Comparison of ENCODE assay signal across 8 cellular contexts in genomic region chr7:18496336-18496700, GRCh38. TPM values are rescaled to one million over a fixed set of nuclear protein-coding genes. Genes with fewer than 3 reads are reported as not detected.
DNase-seq lines count a peak whose midpoint lies in the region; ATAC-seq and TF ChIP-seq lines count a peak whose summit lies in the region.

No MANE protein-coding gene starts in this region.

- H3K79me2 ChIP-seq in mammary epithelial cell (ENCODE audit: insufficient read depth, low read length) = no peaks in the 10 kb centered on the region

- no TSS peak for BruUV-seq in mammary epithelial cell (replicated peaks; lab: Mats Ljungman, UMichigan)

- no peaks in the 10 kb centered on the region; a peak in 1 of 22 replicates for H3K36me3 ChIP-seq in BLaER1 treated with 17β-estradiol and CSF1 and Interleukin-3, amounts not matched to agents 10 nM and 100 nM
- no peaks in the 10 kb centered on the region for H3K36me3 ChIP-seq in mammary epithelial cell (ENCODE audit: insufficient read depth, low read length)

- in situ Hi-C loops in mammary epithelial cell (cut with MboI; ENCODE audit: low sequenced_read_pairs in 2 of 2) = no loop called here

- H3K4me2 ChIP-seq in BLaER1 treated with 17β-estradiol and CSF1 and Interleukin-3, amounts not matched to agents 10 nM and 100 nM = peak overlapping the region; percentile 85 to 98 (median 94)
- peak overlapping the region; percentile 87 for H3K4me2 ChIP-seq in mammary epithelial cell (ENCODE audit: insufficient read depth, low read depth, low read length)

- no peak for ATAC-seq in natural killer cell treated with Interleukin-12 subunit alpha and Interleukin-12 subunit beta and Interleukin-15 and Interleukin-18, amount 100 ng/mL, for 72 hours
- ATAC-seq in GM19351 (IDR thresholded peaks at IDR 0.05; ENCODE audit: unreplicated experiment) = no peak

- H4K20me1 ChIP-seq in BLaER1 treated with 17β-estradiol and CSF1 and Interleukin-3, amounts not matched to agents 10 nM and 100 nM = peaks cover 0 to 13% (median 0%) of the 10 kb centered on the region in 11 experiments; a peak in 2 of 22 replicates
- no peaks in the 10 kb centered on the region for H4K20me1 ChIP-seq in mammary epithelial cell (ENCODE audit: insufficient read depth, low read length)

- H3K27ac Mint-ChIP-seq in HFFc6 = peak overlapping the region; percentile 81
- peak overlapping the region; percentile 34 to 55 for H3K27ac Mint-ChIP-seq in natural killer cell treated with Interleukin-12 subunit alpha and Interleukin-12 subunit beta and Interleukin-15 and Interleukin-18, amount 100 ng/mL, for 72 hours

- peak overlapping the region; percentile 3 to 84 (median 65); a peak in 20 of 22 replicates for H3K9ac ChIP-seq in BLaER1 treated with 17β-estradiol and CSF1 and Interleukin-3, amounts not matched to agents 10 nM and 100 nM
- H3K9ac ChIP-seq in mammary epithelial cell (ENCODE audit: insufficient read depth, low read length) = no peak overlapping the region

- peak overlapping the region; percentile 90 for H2AFZ ChIP-seq in mammary epithelial cell (ENCODE audit: low read depth, low read length)

- peaks cover 48% of the 10 kb centered on the region for H3K4me1 Mint-ChIP-seq in HFFc6 (ENCODE audit: low read depth)
- H3K4me1 Mint-ChIP-seq in natural killer cell treated with Interleukin-12 subunit alpha and Interleukin-12 subunit beta and Interleukin-15 and Interleukin-18, amount 100 ng/mL, for 72 hours (ENCODE audit: low read depth in 2 of 2) = peaks cover 23 to 32% of the 10 kb centered on the region in 2 donors

- no peak for DNase-seq in HFFc6
- DNase-seq in mammary epithelial cell = no peak
- no peak for DNase-seq in natural killer cell treated with Interleukin-12 subunit alpha and Interleukin-12 subunit beta and Interleukin-15 and Interleukin-18, amount 100 ng/mL, for 72 hours (ENCODE audit: low spot score)
- DNase-seq in NCI-H1694 (lab: John Stamatoyannopoulos, UW) = no peak
- DNase-seq in central memory CD4-positive, alpha-beta T cell = no peak
- no peak for DNase-seq in stimulated activated naive CD4-positive, alpha-beta T cell (lab: John Stamatoyannopoulos, UW)

- dilution Hi-C loops in mammary epithelial cell (cut with HindIII; ENCODE audit: low sequenced_read_pairs) = loop anchor here (25.0 kb wide), 1 partner anchor 134 kb away; no protein-coding TSS in a partner anchor

- peaks cover 43 to 78% (median 57%) of the 10 kb centered on the region in 10 experiments for H3K4me1 ChIP-seq in BLaER1 treated with 17β-estradiol and CSF1 and Interleukin-3, amounts not matched to agents 10 nM and 100 nM
- peaks cover 15% of the 10 kb centered on the region for H3K4me1 ChIP-seq in mammary epithelial cell (ENCODE audit: insufficient read depth, low read length)

- peak overlapping the region; percentile 83 for H3K4me3 Mint-ChIP-seq in HFFc6
- peak overlapping the region; percentile 83 for H3K4me3 Mint-ChIP-seq in natural killer cell treated with Interleukin-12 subunit alpha and Interleukin-12 subunit beta and Interleukin-15 and Interleukin-18, amount 100 ng/mL, for 72 hours

- no peaks in the 10 kb centered on the region for H3K36me3 Mint-ChIP-seq in HFFc6 (ENCODE audit: low read depth)
- no peaks in the 10 kb centered on the region for H3K36me3 Mint-ChIP-seq in natural killer cell treated with Interleukin-12 subunit alpha and Interleukin-12 subunit beta and Interleukin-15 and Interleukin-18, amount 100 ng/mL, for 72 hours

- peaks cover 0 to 20% (median 0%) of the 10 kb centered on the region in 11 experiments; a peak in 3 of 22 replicates for H3K27me3 ChIP-seq in BLaER1 treated with 17β-estradiol and CSF1 and Interleukin-3, amounts not matched to agents 10 nM and 100 nM
- H3K27me3 ChIP-seq in mammary epithelial cell (ENCODE audit: insufficient read depth, low read length) = no peaks in the 10 kb centered on the region

- 0 out of 22 replicates have a peak, but pooled peaks cover 0 to 5% (median 0%) of the 10 kb centered on the region in 11 experiments for H3K9me3 ChIP-seq in BLaER1 treated with 17β-estradiol and CSF1 and Interleukin-3, amounts not matched to agents 10 nM and 100 nM (replicated peaks in 1 of 11)
- no peaks in the 10 kb centered on the region for H3K9me3 ChIP-seq in mammary epithelial cell (replicated peaks; ENCODE audit: insufficient read depth, low read length)

- no peak for TF ChIP-seq CTCF in HFFc6 (IDR thresholded peaks at IDR 0.05)
- no peak for TF ChIP-seq CTCF in mammary epithelial cell (conservative IDR thresholded peaks at IDR 0.05 in 1 of 2, IDR thresholded peaks at IDR 0.05 in 1 of 2; ENCODE audit: extremely low read depth in 1 of 2, insufficient read depth in 1 of 2, low read depth in 1 of 2, low read length in 2 of 2)

- H3K27ac ChIP-seq in BLaER1 treated with 17β-estradiol and CSF1 and Interleukin-3, amounts not matched to agents 10 nM and 100 nM = peak overlapping the region in 9 of 11 experiments; percentile 58 to 76 (median 68); a peak in 18 of 22 replicates
- no peak overlapping the region for H3K27ac ChIP-seq in mammary epithelial cell (ENCODE audit: insufficient read depth, low read depth, low read length)

- intact Hi-C loops in mammary epithelial cell (cut with micrococcal nuclease) = loop anchor here (5.0 kb wide), 1 partner anchor 89 kb away; no protein-coding TSS in a partner anchor

- peak overlapping the region; percentile 45 to 84 (median 60) for H3K4me3 ChIP-seq in BLaER1 treated with 17β-estradiol and CSF1 and Interleukin-3, amounts not matched to agents 10 nM and 100 nM
- peak overlapping the region in 1 of 3 experiments; percentile 40 for H3K4me3 ChIP-seq in mammary epithelial cell (replicated peaks in 1 of 3; ENCODE audit: insufficient read depth in 1 of 3, low read depth in 2 of 3, low read length in 3 of 3)

- WGBS in mammary epithelial cell (ENCODE audit: low coverage, missing lambda C conversion rate) = 36% methylated on average over 3 of the region's 3 CpGs

- no peaks in the 10 kb centered on the region for H3K27me3 Mint-ChIP-seq in HFFc6 (ENCODE audit: insufficient read depth)
- no peaks in the 10 kb centered on the region for H3K27me3 Mint-ChIP-seq in natural killer cell treated with Interleukin-12 subunit alpha and Interleukin-12 subunit beta and Interleukin-15 and Interleukin-18, amount 100 ng/mL, for 72 hours

- CTCF ChIA-PET in mammary epithelial cell (lab: Charles Lee; ENCODE audit: low non-redundant PET) = no interaction called here

- H3K9me3 Mint-ChIP-seq in HFFc6 = no peaks in the 10 kb centered on the region
- no peaks in the 10 kb centered on the region for H3K9me3 Mint-ChIP-seq in natural killer cell treated with Interleukin-12 subunit alpha and Interleukin-12 subunit beta and Interleukin-15 and Interleukin-18, amount 100 ng/mL, for 72 hours

RNA-seq across cellular contexts. Expression of gene HDAC9, which starts 0.8 kb away (rescaled TPM):
- total RNA-seq in HFFc6 (2021; fragmentation: NEBNext Ultra II Directional; extraction: Animal tissue kit (Norgen Biotek cat#: 25700)) = 10 to 100 TPM; 11.5 to 29.2 (median 13.2) TPM
- 10 to 100 TPM; 33.3 to 34.0 TPM for total RNA-seq in mammary epithelial cell
- polyA plus RNA-seq in mammary epithelial cell = 5.9 TPM
- 10.0 TPM for polyA minus RNA-seq in mammary epithelial cell
- total RNA-seq in natural killer cell treated with Interleukin-12 subunit alpha and Interleukin-12 subunit beta and Interleukin-15 and Interleukin-18, amount 100 ng/mL, for 72 hours = 10 to 100 TPM in 1 of 2 donors, 1 to 10 TPM in 1; 9.9 to 15.0 TPM
